ENCODE assay signal across 8 cellular contexts in the genomic region with DNA sequence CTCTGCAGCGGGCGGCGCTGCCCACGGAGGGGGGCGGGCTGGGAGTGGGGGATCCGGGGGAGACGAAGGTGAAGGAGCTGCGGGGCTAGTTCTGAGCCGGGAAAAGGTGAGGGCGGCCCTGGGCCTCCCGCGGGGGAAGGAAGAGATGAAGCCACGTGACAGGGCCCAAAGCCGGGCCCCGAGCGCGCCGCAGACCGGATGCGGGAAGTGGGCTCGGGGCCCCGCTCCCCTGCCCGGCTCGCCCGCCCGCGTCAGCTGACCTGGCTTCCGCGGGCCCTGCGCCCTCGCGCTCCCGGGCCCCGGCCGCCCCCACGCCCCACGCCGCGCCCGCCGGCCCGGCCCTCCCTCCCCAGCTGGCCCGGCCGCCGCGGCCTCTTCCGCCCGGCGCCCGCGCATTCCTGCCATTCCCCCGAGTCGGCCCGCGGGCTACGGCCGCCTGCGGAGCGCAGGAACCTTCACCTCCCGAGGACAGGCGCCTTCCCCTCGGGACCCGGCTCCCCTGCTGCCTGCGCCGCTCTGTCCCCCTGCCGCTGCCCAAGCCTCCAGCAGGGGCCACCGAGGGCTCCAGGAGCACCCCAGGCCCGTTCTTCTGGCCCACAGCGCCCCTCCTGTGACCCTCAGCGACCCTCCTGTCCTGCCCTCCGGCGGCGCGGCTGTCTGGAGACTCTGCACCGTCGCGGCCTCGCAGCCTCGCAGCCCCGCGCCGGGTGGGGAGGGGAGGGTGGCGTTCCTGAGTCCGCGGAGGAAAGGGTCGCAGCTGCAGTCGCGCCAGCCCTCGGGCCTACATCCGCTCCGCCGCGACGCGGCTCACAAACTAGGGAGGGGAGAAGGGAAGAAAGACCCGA. TPM values are rescaled to one million over a fixed set of nuclear protein-coding genes. Genes with fewer than 3 reads are reported as not detected.
A peak's percentile ranks its signal among the peaks of the same experiment; 100 is the strongest.
DNase-seq lines count a peak whose midpoint lies in the region; ATAC-seq and TF ChIP-seq lines count a peak whose summit lies in the region.

No MANE protein-coding gene starts in this region.

- 3% methylated on average over 96 of the region's 96 CpGs for WGBS in right cardiac atrium

- no peaks in the 10 kb centered on the region for H3K27me3 Mint-ChIP-seq in Caco-2 (ENCODE audit: insufficient read depth, unreplicated experiment)
- no peaks in the 10 kb centered on the region for H3K27me3 Mint-ChIP-seq in T-helper 1 cell treated with Interleukin-12 subunit alpha and Interleukin-12 subunit beta and Interleukin-4 antibody, amounts not matched to agents 30 μg/mL and 1 μg/mL, for 36 hours (ENCODE audit: low read depth)

- H3K9me3 ChIP-seq in Caco-2 (no peaks in the 10 kb centered on the region), right cardiac atrium (ENCODE audit: control insufficient read depth, low read length) (no peaks in the 10 kb centered on the region), vagina (no peaks in the 10 kb centered on the region)

- no TSS peak for BruUV-seq in Caco-2 (replicated peaks; lab: Mats Ljungman, UMichigan)

- H3K4me1 Mint-ChIP-seq in Caco-2 (ENCODE audit: low read depth, unreplicated experiment), result peaks cover 34% of the 10 kb centered on the region
- H3K4me1 Mint-ChIP-seq in T-helper 1 cell treated with Interleukin-12 subunit alpha and Interleukin-12 subunit beta and Interleukin-4 antibody, amounts not matched to agents 30 μg/mL and 1 μg/mL, for 36 hours (ENCODE audit: low read depth), result peaks cover 48% of the 10 kb centered on the region

- H3K27ac ChIP-seq in right cardiac atrium (ENCODE audit: low read length) (peak overlapping the region; percentile 90), vagina (peak overlapping the region; percentile 98)

- H3K4me3 ChIP-seq in Caco-2 (ENCODE audit: low read depth, low read length), result peak overlapping the region; percentile 56
- peak overlapping the region; percentile 57 for H3K4me3 ChIP-seq in right cardiac atrium (ENCODE audit: low read length)
- H3K4me3 ChIP-seq in vagina, result peak overlapping the region; percentile 68 to 72

- CTCF ChIA-PET in Caco-2 (lab: Charles Lee), result interaction anchor here (0.5 to 2.4 kb wide), 10 partner anchors 11 to 108 kb away, joined by 3 to 16 read pairs (median 4); no protein-coding TSS in a partner anchor

- POLR2A ChIA-PET in Caco-2 (lab: Charles Lee), result interaction anchor here (0.5 to 2.0 kb wide), 9 partner anchors 9 to 109 kb away, joined by 3 to 11 read pairs (median 5); a partner anchor contains a TSS

- no peak for TF ChIP-seq POLR2A in vagina (IDR thresholded peaks at IDR 0.05)

- H3K4me1 ChIP-seq in Caco-2 (peaks cover 20% of the 10 kb centered on the region), right cardiac atrium (ENCODE audit: control insufficient read depth, insufficient read depth, low read length) (peaks cover 16% of the 10 kb centered on the region), vagina (peaks cover 81% of the 10 kb centered on the region)

- peaks cover 8% of the 10 kb centered on the region for H3K36me3 Mint-ChIP-seq in Caco-2 (ENCODE audit: insufficient read depth, unreplicated experiment)
- peaks cover 12% of the 10 kb centered on the region for H3K36me3 Mint-ChIP-seq in T-helper 1 cell treated with Interleukin-12 subunit alpha and Interleukin-12 subunit beta and Interleukin-4 antibody, amounts not matched to agents 30 μg/mL and 1 μg/mL, for 36 hours (ENCODE audit: low read depth)

- ATAC-seq in GM19455 (IDR thresholded peaks at IDR 0.05; ENCODE audit: unreplicated experiment), result peak; percentile 61
- ATAC-seq in right cardiac atrium, result peak; percentile 62 to 74

- DNase-seq in Caco-2, result peak; percentile 90 to 93
- peak; percentile 76 for DNase-seq in HT-29 (ENCODE audit: low spot score)
- DNase-seq in amygdala (lab: John Stamatoyannopoulos, UW), result peak in 42 of 56 donors; percentile 18 to 72 (median 50)
- DNase-seq in right cardiac atrium, result peak; percentile 83 to 92 (median 91)
- peak; percentile 72 for DNase-seq in putamen (ENCODE audit: low spot score)
- DNase-seq in vagina (ENCODE audit: extremely low spot score in 2 of 2), result no peak

- intact Hi-C loops in Caco-2 (cut with micrococcal nuclease; ENCODE audit: unreplicated experiment) (loop anchor here (1.0 to 2.0 kb wide), 4 partner anchors 11 to 108 kb away; no protein-coding TSS in a partner anchor), right cardiac atrium (cut with DNase I) (loop anchor here (5.0 to 10.0 kb wide), 4 partner anchors 36 to 172 kb away; a partner anchor contains a TSS), vagina (cut with DNase I) (loop anchor here (10.0 kb wide), 1 partner anchor 112 kb away; a partner anchor contains a TSS)

- H3K9me3 Mint-ChIP-seq in Caco-2 (ENCODE audit: unreplicated experiment), result no peaks in the 10 kb centered on the region
- H3K9me3 Mint-ChIP-seq in T-helper 1 cell treated with Interleukin-12 subunit alpha and Interleukin-12 subunit beta and Interleukin-4 antibody, amounts not matched to agents 30 μg/mL and 1 μg/mL, for 36 hours, result no peaks in the 10 kb centered on the region

- peak overlapping the region; percentile 78 for H3K4me3 Mint-ChIP-seq in Caco-2 (ENCODE audit: unreplicated experiment)
- peak overlapping the region; percentile 75 for H3K4me3 Mint-ChIP-seq in T-helper 1 cell treated with Interleukin-12 subunit alpha and Interleukin-12 subunit beta and Interleukin-4 antibody, amounts not matched to agents 30 μg/mL and 1 μg/mL, for 36 hours

- H3K27ac Mint-ChIP-seq in Caco-2 (ENCODE audit: unreplicated experiment), result peak overlapping the region; percentile 62
- H3K27ac Mint-ChIP-seq in T-helper 1 cell treated with Interleukin-12 subunit alpha and Interleukin-12 subunit beta and Interleukin-4 antibody, amounts not matched to agents 30 μg/mL and 1 μg/mL, for 36 hours, result peak overlapping the region; percentile 90

- H3K27me3 ChIP-seq in Caco-2 (replicated peaks; ENCODE audit: control insufficient read depth, insufficient read depth, low read length) (no peaks in the 10 kb centered on the region), right cardiac atrium (ENCODE audit: control insufficient read depth, insufficient read depth) (no peaks in the 10 kb centered on the region), vagina (no peaks in the 10 kb centered on the region)

- H3K36me3 ChIP-seq in Caco-2 (ENCODE audit: control insufficient read depth, insufficient read depth, low read length), result no peaks in the 10 kb centered on the region; the same call in 1 of the 2 replicates
- no peaks in the 10 kb centered on the region for H3K36me3 ChIP-seq in vagina

- TF ChIP-seq CTCF in Caco-2 (IDR thresholded peaks at IDR 0.05; ENCODE audit: insufficient read depth in 1 of 2, low read depth in 1 of 2, low read length in 1 of 2, severe bottlenecking in 1 of 2, unreplicated experiment in 1 of 2) (peak; percentile 74 to 89), vagina (IDR thresholded peaks at IDR 0.05) (peak in 1 of 3 experiments; percentile 14)

RNA-seq across cellular contexts. Expression of a gene that starts 20.4 kb away (rescaled TPM):
- total RNA-seq in Caco-2 (2022) (6.5 and 7.0 TPM in 2 replicates), right cardiac atrium (1 to 10 TPM; 3.6 to 7.4 (median 5.5) TPM), vagina (23.8 TPM)
- total RNA-seq in HT-29 (2014; rRNA removed; shearing (Covaris generic)), result 8.6 and 10.9 TPM in 2 replicates
- 5.9 TPM for polyA plus RNA-seq in right cardiac atrium

Comparison
In these comparisons a context has a peak if more than half of its experiments do, and no peak if none do; other contexts are left out.
1. DNase-seq: peak in Caco-2 (2 of 2), HT-29 (single experiment), amygdala (42 of 56), right cardiac atrium (3 of 3) and putamen (single experiment); none in vagina (0 of 2).
2. Peak in every context shown above with its lines, with median percentiles within 50 percentile points of each other: H3K4me3 ChIP-seq.